Comparison of ENCODE assay signal across 1 cellular context in genomic region chr17:29584452-29585079, GRCh38.
TF ChIP-seq lines count a peak whose summit lies in the region.

No MANE protein-coding gene starts in this region.

TF ChIP-seq in HEK293, 187 proteins besides CTCF, POLR2A, EP300 and RAD21 (continued from another document):
- no peak for TF ChIP-seq SCRT2 (tag by site-specific recombination; IDR thresholded peaks at IDR 0.05)
- TF ChIP-seq ZNF658 (tag by site-specific recombination; IDR thresholded peaks at IDR 0.05) = no peak
- no peak for TF ChIP-seq ZBTB48 (tag by site-specific recombination; IDR thresholded peaks at IDR 0.05)
TF ChIP-seq in HEK293: peak in this region for 1.
